In the genomic region with DNA sequence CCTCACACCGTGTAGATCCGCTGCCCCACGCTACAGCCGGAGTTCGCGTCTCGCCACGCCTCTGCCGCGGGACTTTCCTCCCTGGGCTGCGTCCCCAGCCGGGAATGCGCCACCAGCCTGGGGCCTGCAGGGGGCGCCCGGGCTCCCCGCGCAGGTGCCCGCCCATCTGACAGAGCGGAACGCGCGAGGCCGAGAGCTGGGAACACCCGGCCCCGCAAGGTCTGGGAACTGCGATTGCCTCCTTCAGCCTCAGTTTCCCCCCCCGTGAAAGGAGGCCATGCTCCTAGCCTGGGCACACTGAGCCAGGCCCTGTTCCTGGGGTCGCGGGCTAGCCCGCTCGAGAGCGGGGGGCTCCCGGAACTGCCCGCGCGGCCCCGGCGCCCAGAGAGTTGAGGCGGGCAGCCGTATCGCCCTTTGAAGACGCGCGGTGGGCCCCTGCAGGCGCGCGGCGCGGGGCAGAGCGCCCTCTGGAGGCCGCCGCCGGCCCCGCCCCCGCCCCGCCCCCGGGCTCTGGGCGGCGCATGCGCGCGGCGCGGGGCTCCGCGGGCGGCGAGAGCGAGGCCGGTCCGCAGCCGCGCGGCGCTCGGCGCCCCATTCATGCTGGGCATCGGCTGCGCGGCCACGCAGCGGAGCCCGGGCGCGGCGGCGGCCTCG, we compare ENCODE assay signal across 1 cellular context.
A peak's percentile ranks its signal among the peaks of the same experiment; 100 is the strongest.
TF ChIP-seq lines count a peak whose summit lies in the region.

Gene PLXNA1 (plus strand): TSS at position 594 of the 654 bp plus-strand sequence. CDS start 5,479 bp downstream, outside the sequence.

TF ChIP-seq in K562, 482 proteins besides CTCF, POLR2A, EP300 and RAD21 (continued from another document and continues in another):
- TF ChIP-seq MGA (IDR thresholded peaks at IDR 0.05) (peak; percentile 95), ZEB2 (IDR thresholded peaks at IDR 0.05) (no peak), PCBP1 (IDR thresholded peaks at IDR 0.05; ENCODE audit: low read depth, low read length, poor library complexity, severe bottlenecking) (peak; percentile 71), TSHZ1 (CRISPR knock-in tag; IDR thresholded peaks at IDR 0.05) (no peak), THRA (IDR thresholded peaks at IDR 0.05) (no peak), NRF1 (conservative IDR thresholded peaks at IDR 0.05 in 1 of 2, IDR thresholded peaks at IDR 0.05 in 1 of 2) (peak; percentile 74 to 79), CC2D1A (IDR thresholded peaks at IDR 0.05) (peak; percentile 41; the same call in 1 of the 2 replicates), BCOR (IDR thresholded peaks at IDR 0.05) (peak; percentile 97), KLF13 (tag; IDR thresholded peaks at IDR 0.05; ENCODE audit: borderline replicate concordance, low read depth) (peak; percentile 57), ZNF311 (CRISPR knock-in tag; IDR thresholded peaks at IDR 0.05) (no peak), XRCC5 (IDR thresholded peaks at IDR 0.05; ENCODE audit: low read depth, low read length) (peak; percentile 85), NONO (IDR thresholded peaks at IDR 0.05; ENCODE audit: low read depth in 2 of 2, low read length in 1 of 2) (0 out of 4 replicates have a peak, but pooled peaks of 1 of the 2 experiments have one; percentile 25), TOE1 (IDR thresholded peaks at IDR 0.05; ENCODE audit: borderline replicate concordance) (0 out of 2 replicates have a peak, but pooled peaks have one; percentile 55), TOE1 (CRISPR knock-in tag; IDR thresholded peaks at IDR 0.05; ENCODE audit: borderline replicate concordance, low read depth) (no peak), PHF8 (IDR thresholded peaks at IDR 0.05; ENCODE audit: borderline replicate concordance, low read length) (peak; percentile 18; the same call in 1 of the 2 replicates), DMBX1 (CRISPR knock-in tag; IDR thresholded peaks at IDR 0.05; ENCODE audit: borderline replicate concordance) (peak; percentile 74), SIN3B (IDR thresholded peaks at IDR 0.05; ENCODE audit: low read depth) (no peak), ELF2 (CRISPR knock-in tag; IDR thresholded peaks at IDR 0.05) (peak; percentile 36; the same call in 1 of the 2 replicates), ZNF785 (CRISPR knock-in tag; IDR thresholded peaks at IDR 0.05) (no peak), ZNF695 (CRISPR knock-in tag; IDR thresholded peaks at IDR 0.05) (no peak), CBFA2T3 (IDR thresholded peaks at IDR 0.05) (0 out of 2 replicates have a peak, but pooled peaks have one; percentile 10), EP400 (IDR thresholded peaks at IDR 0.05) (peak; percentile 71; the same call in 1 of the 2 replicates), RBM22 (IDR thresholded peaks at IDR 0.05; ENCODE audit: low read depth, low read length, poor library complexity, severe bottlenecking) (peak; percentile 45), POLR2B (IDR thresholded peaks at IDR 0.05; ENCODE audit: low read depth, partially characterized antibody) (no peak), ETV1 (tag; conservative IDR thresholded peaks at IDR 0.05; ENCODE audit: low read depth) (peak; percentile 68), KLF10 (CRISPR knock-in tag; IDR thresholded peaks at IDR 0.05) (no peak), CHD4 (IDR thresholded peaks at IDR 0.05; ENCODE audit: insufficient read depth, insufficient replicate concordance, low read depth, low read length, poor library complexity, severe bottlenecking) (no peak), TCF15 (CRISPR knock-in tag; IDR thresholded peaks at IDR 0.05) (no peak), XRCC4 (IDR thresholded peaks at IDR 0.05; ENCODE audit: extremely low read depth, insufficient read depth, insufficient read length) (no peak)
- TF ChIP-seq, protein P1, sequence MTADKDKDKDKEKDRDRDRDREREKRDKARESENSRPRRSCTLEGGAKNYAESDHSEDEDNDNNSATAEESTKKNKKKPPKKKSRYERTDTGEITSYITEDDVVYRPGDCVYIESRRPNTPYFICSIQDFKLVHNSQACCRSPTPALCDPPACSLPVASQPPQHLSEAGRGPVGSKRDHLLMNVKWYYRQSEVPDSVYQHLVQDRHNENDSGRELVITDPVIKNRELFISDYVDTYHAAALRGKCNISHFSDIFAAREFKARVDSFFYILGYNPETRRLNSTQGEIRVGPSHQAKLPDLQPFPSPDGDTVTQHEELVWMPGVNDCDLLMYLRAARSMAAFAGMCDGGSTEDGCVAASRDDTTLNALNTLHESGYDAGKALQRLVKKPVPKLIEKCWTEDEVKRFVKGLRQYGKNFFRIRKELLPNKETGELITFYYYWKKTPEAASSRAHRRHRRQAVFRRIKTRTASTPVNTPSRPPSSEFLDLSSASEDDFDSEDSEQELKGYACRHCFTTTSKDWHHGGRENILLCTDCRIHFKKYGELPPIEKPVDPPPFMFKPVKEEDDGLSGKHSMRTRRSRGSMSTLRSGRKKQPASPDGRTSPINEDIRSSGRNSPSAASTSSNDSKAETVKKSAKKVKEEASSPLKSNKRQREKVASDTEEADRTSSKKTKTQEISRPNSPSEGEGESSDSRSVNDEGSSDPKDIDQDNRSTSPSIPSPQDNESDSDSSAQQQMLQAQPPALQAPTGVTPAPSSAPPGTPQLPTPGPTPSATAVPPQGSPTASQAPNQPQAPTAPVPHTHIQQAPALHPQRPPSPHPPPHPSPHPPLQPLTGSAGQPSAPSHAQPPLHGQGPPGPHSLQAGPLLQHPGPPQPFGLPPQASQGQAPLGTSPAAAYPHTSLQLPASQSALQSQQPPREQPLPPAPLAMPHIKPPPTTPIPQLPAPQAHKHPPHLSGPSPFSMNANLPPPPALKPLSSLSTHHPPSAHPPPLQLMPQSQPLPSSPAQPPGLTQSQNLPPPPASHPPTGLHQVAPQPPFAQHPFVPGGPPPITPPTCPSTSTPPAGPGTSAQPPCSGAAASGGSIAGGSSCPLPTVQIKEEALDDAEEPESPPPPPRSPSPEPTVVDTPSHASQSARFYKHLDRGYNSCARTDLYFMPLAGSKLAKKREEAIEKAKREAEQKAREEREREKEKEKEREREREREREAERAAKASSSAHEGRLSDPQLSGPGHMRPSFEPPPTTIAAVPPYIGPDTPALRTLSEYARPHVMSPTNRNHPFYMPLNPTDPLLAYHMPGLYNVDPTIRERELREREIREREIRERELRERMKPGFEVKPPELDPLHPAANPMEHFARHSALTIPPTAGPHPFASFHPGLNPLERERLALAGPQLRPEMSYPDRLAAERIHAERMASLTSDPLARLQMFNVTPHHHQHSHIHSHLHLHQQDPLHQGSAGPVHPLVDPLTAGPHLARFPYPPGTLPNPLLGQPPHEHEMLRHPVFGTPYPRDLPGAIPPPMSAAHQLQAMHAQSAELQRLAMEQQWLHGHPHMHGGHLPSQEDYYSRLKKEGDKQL (CRISPR knock-in tag; IDR thresholded peaks at IDR 0.05; ENCODE audit: borderline replicate concordance), result no peak
